ENCODE assay signal across 1 cellular context in genomic region chr2:161160226-161161073, GRCh38.
TF ChIP-seq lines count a peak whose summit lies in the region.

TSS of gene TANK (plus strand) at chr2:161160428. CDS start at chr2:161179663, 19,235 bp downstream.

TF ChIP-seq in IMR-90, 13 proteins besides CTCF, POLR2A, EP300 and RAD21 (continued from another document):
- TF ChIP-seq BHLHE40 (IDR thresholded peaks at IDR 0.05; ENCODE audit: low read depth, low read length) (no peak), ELK1 (IDR thresholded peaks at IDR 0.05; ENCODE audit: borderline replicate concordance, low read depth, low read length) (peak; percentile 11; the same call in 1 of the 2 replicates)
TF ChIP-seq in IMR-90: peak in this region for 8.
